2 cellular contexts compared by ENCODE assay signal in the genomic region with DNA sequence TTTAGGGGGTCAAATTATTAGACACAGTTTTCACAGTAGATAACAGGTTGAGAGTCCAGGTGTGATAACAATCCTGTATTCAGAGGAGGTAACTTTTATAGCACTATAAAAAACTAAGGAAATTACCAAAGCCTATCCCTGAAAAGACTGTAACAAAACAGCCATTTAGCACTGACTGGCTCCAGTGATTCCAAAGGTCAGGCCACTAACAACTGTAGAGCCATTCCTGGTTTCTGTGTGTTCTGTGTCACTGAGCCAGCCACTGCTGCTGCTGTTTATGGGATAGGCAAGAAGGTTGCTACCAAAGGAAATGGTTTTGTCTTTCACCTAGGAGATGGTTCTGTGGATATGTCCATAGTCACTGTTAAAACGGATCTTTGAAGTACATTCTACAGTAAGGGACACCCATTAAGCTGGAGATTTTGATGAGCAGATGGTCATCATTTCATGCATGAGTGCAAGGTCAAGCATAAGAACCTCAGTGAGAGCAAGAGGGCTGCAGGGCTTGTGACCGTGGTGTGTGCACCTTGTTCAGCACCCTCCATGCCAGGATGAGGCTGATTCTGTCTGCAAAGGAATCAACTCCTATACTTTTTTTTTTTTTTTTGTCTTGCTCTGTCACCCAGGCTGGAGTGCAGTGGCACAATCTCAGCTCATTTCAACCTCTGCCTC.
A peak's percentile ranks its signal among the peaks of the same experiment; 100 is the strongest.
TF ChIP-seq lines count a peak whose summit lies in the region.

No MANE protein-coding gene starts in this region.

TF ChIP-seq in GM12878, 131 proteins besides CTCF, POLR2A, EP300 and RAD21:
- TF ChIP-seq SREBF2 (IDR thresholded peaks at IDR 0.05; ENCODE audit: low read length) = no peak
- no peak for TF ChIP-seq MTA3 (IDR thresholded peaks at IDR 0.05; ENCODE audit: borderline replicate concordance, low read length)
- TF ChIP-seq BACH1 (IDR thresholded peaks at IDR 0.05; ENCODE audit: borderline replicate concordance) = no peak
- TF ChIP-seq NRF1 (conservative IDR thresholded peaks at IDR 0.05; ENCODE audit: low read depth, low read length) = no peak
- TF ChIP-seq, protein P1, sequence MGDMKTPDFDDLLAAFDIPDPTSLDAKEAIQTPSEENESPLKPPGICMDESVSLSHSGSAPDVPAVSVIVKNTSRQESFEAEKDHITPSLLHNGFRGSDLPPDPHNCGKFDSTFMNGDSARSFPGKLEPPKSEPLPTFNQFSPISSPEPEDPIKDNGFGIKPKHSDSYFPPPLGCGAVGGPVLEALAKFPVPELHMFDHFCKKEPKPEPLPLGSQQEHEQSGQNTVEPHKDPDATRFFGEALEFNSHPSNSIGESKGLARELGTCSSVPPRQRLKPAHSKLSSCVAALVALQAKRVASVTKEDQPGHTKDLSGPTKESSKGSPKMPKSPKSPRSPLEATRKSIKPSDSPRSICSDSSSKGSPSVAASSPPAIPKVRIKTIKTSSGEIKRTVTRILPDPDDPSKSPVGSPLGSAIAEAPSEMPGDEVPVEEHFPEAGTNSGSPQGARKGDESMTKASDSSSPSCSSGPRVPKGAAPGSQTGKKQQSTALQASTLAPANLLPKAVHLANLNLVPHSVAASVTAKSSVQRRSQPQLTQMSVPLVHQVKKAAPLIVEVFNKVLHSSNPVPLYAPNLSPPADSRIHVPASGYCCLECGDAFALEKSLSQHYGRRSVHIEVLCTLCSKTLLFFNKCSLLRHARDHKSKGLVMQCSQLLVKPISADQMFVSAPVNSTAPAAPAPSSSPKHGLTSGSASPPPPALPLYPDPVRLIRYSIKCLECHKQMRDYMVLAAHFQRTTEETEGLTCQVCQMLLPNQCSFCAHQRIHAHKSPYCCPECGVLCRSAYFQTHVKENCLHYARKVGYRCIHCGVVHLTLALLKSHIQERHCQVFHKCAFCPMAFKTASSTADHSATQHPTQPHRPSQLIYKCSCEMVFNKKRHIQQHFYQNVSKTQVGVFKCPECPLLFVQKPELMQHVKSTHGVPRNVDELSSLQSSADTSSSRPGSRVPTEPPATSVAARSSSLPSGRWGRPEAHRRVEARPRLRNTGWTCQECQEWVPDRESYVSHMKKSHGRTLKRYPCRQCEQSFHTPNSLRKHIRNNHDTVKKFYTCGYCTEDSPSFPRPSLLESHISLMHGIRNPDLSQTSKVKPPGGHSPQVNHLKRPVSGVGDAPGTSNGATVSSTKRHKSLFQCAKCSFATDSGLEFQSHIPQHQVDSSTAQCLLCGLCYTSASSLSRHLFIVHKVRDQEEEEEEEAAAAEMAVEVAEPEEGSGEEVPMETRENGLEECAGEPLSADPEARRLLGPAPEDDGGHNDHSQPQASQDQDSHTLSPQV (IDR thresholded peaks at IDR 0.05) = no peak
- no peak for TF ChIP-seq TCF3 (IDR thresholded peaks at IDR 0.05; ENCODE audit: borderline replicate concordance, insufficient read depth, low read depth, low read length)
- TF ChIP-seq, protein P2, sequence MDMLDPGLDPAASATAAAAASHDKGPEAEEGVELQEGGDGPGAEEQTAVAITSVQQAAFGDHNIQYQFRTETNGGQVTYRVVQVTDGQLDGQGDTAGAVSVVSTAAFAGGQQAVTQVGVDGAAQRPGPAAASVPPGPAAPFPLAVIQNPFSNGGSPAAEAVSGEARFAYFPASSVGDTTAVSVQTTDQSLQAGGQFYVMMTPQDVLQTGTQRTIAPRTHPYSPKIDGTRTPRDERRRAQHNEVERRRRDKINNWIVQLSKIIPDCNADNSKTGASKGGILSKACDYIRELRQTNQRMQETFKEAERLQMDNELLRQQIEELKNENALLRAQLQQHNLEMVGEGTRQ (IDR thresholded peaks at IDR 0.05; ENCODE audit: borderline replicate concordance, low read depth, low read length) = no peak
- TF ChIP-seq TARDBP (IDR thresholded peaks at IDR 0.05; ENCODE audit: borderline replicate concordance) = no peak
- no peak for TF ChIP-seq NFYA (IDR thresholded peaks at IDR 0.05; ENCODE audit: borderline replicate concordance, low read depth, low read length)
- TF ChIP-seq, protein P3, sequence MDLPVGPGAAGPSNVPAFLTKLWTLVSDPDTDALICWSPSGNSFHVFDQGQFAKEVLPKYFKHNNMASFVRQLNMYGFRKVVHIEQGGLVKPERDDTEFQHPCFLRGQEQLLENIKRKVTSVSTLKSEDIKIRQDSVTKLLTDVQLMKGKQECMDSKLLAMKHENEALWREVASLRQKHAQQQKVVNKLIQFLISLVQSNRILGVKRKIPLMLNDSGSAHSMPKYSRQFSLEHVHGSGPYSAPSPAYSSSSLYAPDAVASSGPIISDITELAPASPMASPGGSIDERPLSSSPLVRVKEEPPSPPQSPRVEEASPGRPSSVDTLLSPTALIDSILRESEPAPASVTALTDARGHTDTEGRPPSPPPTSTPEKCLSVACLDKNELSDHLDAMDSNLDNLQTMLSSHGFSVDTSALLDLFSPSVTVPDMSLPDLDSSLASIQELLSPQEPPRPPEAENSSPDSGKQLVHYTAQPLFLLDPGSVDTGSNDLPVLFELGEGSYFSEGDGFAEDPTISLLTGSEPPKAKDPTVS (IDR thresholded peaks at IDR 0.05; ENCODE audit: low read depth, low read length) = no peak
- no peak for TF ChIP-seq CBFB (IDR thresholded peaks at IDR 0.05; ENCODE audit: low read depth)
- TF ChIP-seq, protein P4, sequence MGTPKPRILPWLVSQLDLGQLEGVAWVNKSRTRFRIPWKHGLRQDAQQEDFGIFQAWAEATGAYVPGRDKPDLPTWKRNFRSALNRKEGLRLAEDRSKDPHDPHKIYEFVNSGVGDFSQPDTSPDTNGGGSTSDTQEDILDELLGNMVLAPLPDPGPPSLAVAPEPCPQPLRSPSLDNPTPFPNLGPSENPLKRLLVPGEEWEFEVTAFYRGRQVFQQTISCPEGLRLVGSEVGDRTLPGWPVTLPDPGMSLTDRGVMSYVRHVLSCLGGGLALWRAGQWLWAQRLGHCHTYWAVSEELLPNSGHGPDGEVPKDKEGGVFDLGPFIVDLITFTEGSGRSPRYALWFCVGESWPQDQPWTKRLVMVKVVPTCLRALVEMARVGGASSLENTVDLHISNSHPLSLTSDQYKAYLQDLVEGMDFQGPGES (IDR thresholded peaks at IDR 0.05) = no peak
- no peak for TF ChIP-seq JUNB (IDR thresholded peaks at IDR 0.05)

TF ChIP-seq in liver, 16 proteins besides CTCF, POLR2A, EP300 and RAD21:
- TF ChIP-seq FOXA2 (IDR thresholded peaks at IDR 0.05) (no peak), RXRA (IDR thresholded peaks at IDR 0.05) (peak; percentile 7 to 10), GABPA (IDR thresholded peaks at IDR 0.05 in 1 of 2, conservative IDR thresholded peaks at IDR 0.05 in 1 of 2) (no peak), SP1 (IDR thresholded peaks at IDR 0.05) (peak; percentile 82), TAF1 (conservative IDR thresholded peaks at IDR 0.05) (no peak), HNF4G (IDR thresholded peaks at IDR 0.05) (peak; percentile 70), JUND (IDR thresholded peaks at IDR 0.05) (no peak), HNF4A (conservative IDR thresholded peaks at IDR 0.05) (peak; percentile 81 to 82), YY1 (IDR thresholded peaks at IDR 0.05) (peak; percentile 48), NR2F2 (IDR thresholded peaks at IDR 0.05) (no peak), FOXA1 (IDR thresholded peaks at IDR 0.05) (no peak), EGR1 (IDR thresholded peaks at IDR 0.05; ENCODE audit: low read depth in 2 of 2) (no peak)
- TF ChIP-seq, protein P5, sequence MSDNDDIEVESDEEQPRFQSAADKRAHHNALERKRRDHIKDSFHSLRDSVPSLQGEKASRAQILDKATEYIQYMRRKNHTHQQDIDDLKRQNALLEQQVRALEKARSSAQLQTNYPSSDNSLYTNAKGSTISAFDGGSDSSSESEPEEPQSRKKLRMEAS (IDR thresholded peaks at IDR 0.05) = no peak
- TF ChIP-seq, protein P6, sequence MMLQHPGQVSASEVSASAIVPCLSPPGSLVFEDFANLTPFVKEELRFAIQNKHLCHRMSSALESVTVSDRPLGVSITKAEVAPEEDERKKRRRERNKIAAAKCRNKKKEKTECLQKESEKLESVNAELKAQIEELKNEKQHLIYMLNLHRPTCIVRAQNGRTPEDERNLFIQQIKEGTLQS (IDR thresholded peaks at IDR 0.05) = no peak
- TF ChIP-seq, protein P7, sequence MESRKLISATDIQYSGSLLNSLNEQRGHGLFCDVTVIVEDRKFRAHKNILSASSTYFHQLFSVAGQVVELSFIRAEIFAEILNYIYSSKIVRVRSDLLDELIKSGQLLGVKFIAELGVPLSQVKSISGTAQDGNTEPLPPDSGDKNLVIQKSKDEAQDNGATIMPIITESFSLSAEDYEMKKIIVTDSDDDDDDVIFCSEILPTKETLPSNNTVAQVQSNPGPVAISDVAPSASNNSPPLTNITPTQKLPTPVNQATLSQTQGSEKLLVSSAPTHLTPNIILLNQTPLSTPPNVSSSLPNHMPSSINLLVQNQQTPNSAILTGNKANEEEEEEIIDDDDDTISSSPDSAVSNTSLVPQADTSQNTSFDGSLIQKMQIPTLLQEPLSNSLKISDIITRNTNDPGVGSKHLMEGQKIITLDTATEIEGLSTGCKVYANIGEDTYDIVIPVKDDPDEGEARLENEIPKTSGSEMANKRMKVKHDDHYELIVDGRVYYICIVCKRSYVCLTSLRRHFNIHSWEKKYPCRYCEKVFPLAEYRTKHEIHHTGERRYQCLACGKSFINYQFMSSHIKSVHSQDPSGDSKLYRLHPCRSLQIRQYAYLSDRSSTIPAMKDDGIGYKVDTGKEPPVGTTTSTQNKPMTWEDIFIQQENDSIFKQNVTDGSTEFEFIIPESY (IDR thresholded peaks at IDR 0.05) = no peak
- TF ChIP-seq, protein P8, sequence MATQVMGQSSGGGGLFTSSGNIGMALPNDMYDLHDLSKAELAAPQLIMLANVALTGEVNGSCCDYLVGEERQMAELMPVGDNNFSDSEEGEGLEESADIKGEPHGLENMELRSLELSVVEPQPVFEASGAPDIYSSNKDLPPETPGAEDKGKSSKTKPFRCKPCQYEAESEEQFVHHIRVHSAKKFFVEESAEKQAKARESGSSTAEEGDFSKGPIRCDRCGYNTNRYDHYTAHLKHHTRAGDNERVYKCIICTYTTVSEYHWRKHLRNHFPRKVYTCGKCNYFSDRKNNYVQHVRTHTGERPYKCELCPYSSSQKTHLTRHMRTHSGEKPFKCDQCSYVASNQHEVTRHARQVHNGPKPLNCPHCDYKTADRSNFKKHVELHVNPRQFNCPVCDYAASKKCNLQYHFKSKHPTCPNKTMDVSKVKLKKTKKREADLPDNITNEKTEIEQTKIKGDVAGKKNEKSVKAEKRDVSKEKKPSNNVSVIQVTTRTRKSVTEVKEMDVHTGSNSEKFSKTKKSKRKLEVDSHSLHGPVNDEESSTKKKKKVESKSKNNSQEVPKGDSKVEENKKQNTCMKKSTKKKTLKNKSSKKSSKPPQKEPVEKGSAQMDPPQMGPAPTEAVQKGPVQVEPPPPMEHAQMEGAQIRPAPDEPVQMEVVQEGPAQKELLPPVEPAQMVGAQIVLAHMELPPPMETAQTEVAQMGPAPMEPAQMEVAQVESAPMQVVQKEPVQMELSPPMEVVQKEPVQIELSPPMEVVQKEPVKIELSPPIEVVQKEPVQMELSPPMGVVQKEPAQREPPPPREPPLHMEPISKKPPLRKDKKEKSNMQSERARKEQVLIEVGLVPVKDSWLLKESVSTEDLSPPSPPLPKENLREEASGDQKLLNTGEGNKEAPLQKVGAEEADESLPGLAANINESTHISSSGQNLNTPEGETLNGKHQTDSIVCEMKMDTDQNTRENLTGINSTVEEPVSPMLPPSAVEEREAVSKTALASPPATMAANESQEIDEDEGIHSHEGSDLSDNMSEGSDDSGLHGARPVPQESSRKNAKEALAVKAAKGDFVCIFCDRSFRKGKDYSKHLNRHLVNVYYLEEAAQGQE (IDR thresholded peaks at IDR 0.05) = no peak
